11 cellular contexts compared by ENCODE assay signal in the genomic region with DNA sequence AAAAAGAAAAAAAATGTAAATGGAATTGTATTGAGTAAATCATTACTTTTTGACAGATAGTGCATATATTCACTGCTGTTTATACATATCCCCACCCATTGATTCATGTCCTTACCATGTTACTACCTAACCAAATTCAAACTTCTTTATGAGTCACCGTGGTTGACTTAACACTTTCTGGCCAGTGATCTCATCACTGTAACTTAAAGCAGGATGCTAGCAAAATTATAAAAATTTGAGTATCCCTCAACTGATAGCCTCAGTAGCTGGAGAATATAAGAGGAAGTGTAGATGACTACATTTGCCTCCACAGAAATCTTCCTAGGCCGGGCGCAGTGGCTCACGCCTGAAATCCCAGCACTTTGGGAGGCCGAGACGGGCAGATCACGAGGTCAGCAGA. TPM values are rescaled to one million over a fixed set of nuclear protein-coding genes. Genes with fewer than 3 reads are reported as not detected.
DNase-seq lines count a peak whose midpoint lies in the region; ATAC-seq, FAIRE-seq and TF ChIP-seq lines count a peak whose summit lies in the region.
"Had no signal": no experiment of that assay in that cellular context is flagged by ENCODE, and none has a peak within 500 bp of the region (broad histone marks: within the 10 kb centered on the region; RNA-seq: fewer than 3 reads in every experiment).

No MANE protein-coding gene starts in this region.

- CTCF ChIA-PET in AG04450 (lab: Charles Lee) (interaction anchor here (0.7 kb wide), 2 partner anchors 11 to 65 kb away, joined by 3 read pairs; no protein-coding TSS in a partner anchor), IMR-90 (lab: Yijun Ruan, JAX) (no interaction called here)

- no peak overlapping the region for H4K91ac ChIP-seq in IMR-90 (ENCODE audit: insufficient read depth, low read depth, low read length)

- no peak overlapping the region for H3K56ac ChIP-seq in IMR-90 (ENCODE audit: extremely low read depth, insufficient read depth, low read length)

- no peak overlapping the region for H3K9ac ChIP-seq in IMR-90 (ENCODE audit: low read depth, low read length)

- H2BK15ac ChIP-seq in IMR-90 (ENCODE audit: low read depth, low read length), result no peak overlapping the region

- no peak overlapping the region for H4K8ac ChIP-seq in IMR-90 (ENCODE audit: low read depth in 2 of 2, low read length in 2 of 2)

- TF ChIP-seq CTCF in AG04450 (IDR thresholded peaks at IDR 0.05; ENCODE audit: low read depth, low read length), result no peak
- TF ChIP-seq CTCF in GM20000 (IDR thresholded peaks at IDR 0.05; ENCODE audit: extremely low read depth, missing control alignments), result no peak
- TF ChIP-seq CTCF in IMR-90 (conservative IDR thresholded peaks at IDR 0.05; ENCODE audit: low read depth, low read length), result no peak
- TF ChIP-seq CTCF in bronchial epithelial cell (IDR thresholded peaks at IDR 0.05; ENCODE audit: insufficient read depth, low read length, severe bottlenecking), result no peak
- no peak for TF ChIP-seq CTCF in upper lobe of right lung (IDR thresholded peaks at IDR 0.05)
- TF ChIP-seq CTCF in tibial nerve (IDR thresholded peaks at IDR 0.05), result no peak

- POLR2A ChIA-PET in AG04450 (lab: Yijun Ruan, JAX), result interaction anchor here (1.0 kb wide), 1 partner anchor 14 kb away, joined by 4 read pairs; a partner anchor contains a TSS
- POLR2A ChIA-PET in IMR-90 (lab: Charles Lee; ENCODE audit: unreplicated experiment), result no interaction called here

- intact Hi-C loops in IMR-90 (cut with micrococcal nuclease) (no loop called here), upper lobe of right lung (cut with DNase I) (no loop called here)

- H3K9me1 ChIP-seq in IMR-90 (ENCODE audit: insufficient read depth, low read length), result peaks cover 7% of the 10 kb centered on the region

- H3K9me3 ChIP-seq in AG04450 (ENCODE audit: control insufficient read depth, insufficient read depth, low read length) (no peaks in the 10 kb centered on the region), IMR-90 (ENCODE audit: control insufficient read depth, insufficient read depth, low read length) (no peaks in the 10 kb centered on the region), upper lobe of right lung (no peaks in the 10 kb centered on the region), tibial nerve (no peaks in the 10 kb centered on the region)
- H3K9me3 ChIP-seq: Caco-2 had no signal

- H2BK5ac ChIP-seq in IMR-90 (ENCODE audit: low read depth, low read length, poor library complexity, severe bottlenecking), result no peak overlapping the region

- H3K18ac ChIP-seq in IMR-90 (ENCODE audit: low read depth, low read length), result no peak overlapping the region

- H3K27me3 ChIP-seq in AG04450 (ENCODE audit: control insufficient read depth, insufficient read depth, low read length) (no peaks in the 10 kb centered on the region), IMR-90 (ENCODE audit: control insufficient read depth, insufficient read depth, low read length) (no peaks in the 10 kb centered on the region), bronchial epithelial cell (ENCODE audit: control insufficient read depth, insufficient read depth, low read length) (no peaks in the 10 kb centered on the region), upper lobe of right lung (no peaks in the 10 kb centered on the region), tibial nerve (no peaks in the 10 kb centered on the region)

- peaks cover 2% of the 10 kb centered on the region; the same call in 1 of the 2 replicates for H3K4me1 ChIP-seq in IMR-90 (ENCODE audit: control insufficient read depth, insufficient read depth, low read length)
- H3K4me1 ChIP-seq in upper lobe of right lung, result no peaks in the 10 kb centered on the region
- peaks cover 0 to 4% (median 0%) of the 10 kb centered on the region in 4 donors for H3K4me1 ChIP-seq in tibial nerve
- H3K4me1 ChIP-seq: Caco-2 had no signal

- peaks cover 36 to 53% of the 10 kb centered on the region in 2 experiments for H3K79me1 ChIP-seq in IMR-90 (ENCODE audit: low read depth in 1 of 2, low read length in 2 of 2)

- no CpG with 5 or more reads among the region's 7 CpGs for WGBS in IMR-90 (ENCODE audit: extremely low coverage in 2 of 2, insufficient read length in 1 of 2), 2 experiments
- 94 to 96% methylated on average over 7 of the region's 7 CpGs for WGBS in tibial nerve, 2 donors

- H3K23ac ChIP-seq in IMR-90 (ENCODE audit: low read depth, low read length), result no peak overlapping the region

- dilution Hi-C loops in IMR-90 (cut with HindIII; ENCODE audit: low sequenced_read_pairs, unreplicated experiment), result no loop called here

- in situ Hi-C loops in IMR-90 (cut with MboI; ENCODE audit: low sequenced_read_pairs), result no loop called here

- H3K4ac ChIP-seq in IMR-90 (ENCODE audit: low read depth, low read length), result no peak overlapping the region

- TF ChIP-seq RAD21 in IMR-90 (IDR thresholded peaks at IDR 0.05; ENCODE audit: low read length), result no peak

- H4K5ac ChIP-seq in IMR-90 (ENCODE audit: low read depth, low read length), result no peak overlapping the region

- H3K27ac ChIP-seq in AG04450 (ENCODE audit: low read depth, low read length), result peak overlapping the region; percentile 34
- H3K27ac ChIP-seq in IMR-90 (ENCODE audit: insufficient read depth, low read length), result no peak overlapping the region
- no peak overlapping the region for H3K27ac ChIP-seq in upper lobe of right lung
- no peak overlapping the region for H3K27ac ChIP-seq in tibial nerve

- FAIRE-seq in bronchial epithelial cell (lab: Jason Lieb, UNC), result no peak
- FAIRE-seq: endometrium had no signal

- H3K14ac ChIP-seq in IMR-90 (replicated peaks; ENCODE audit: low read depth, low read length), result no peak overlapping the region

- H4K20me1 ChIP-seq in IMR-90 (ENCODE audit: insufficient read depth, low read length), result peaks cover 10% of the 10 kb centered on the region

- no peak overlapping the region for H3K4me2 ChIP-seq in IMR-90 (ENCODE audit: low read depth, low read length)

- no peak overlapping the region for H2BK20ac ChIP-seq in IMR-90 (ENCODE audit: low read depth, low read length)

- TF ChIP-seq POLR2A in IMR-90 (IDR thresholded peaks at IDR 0.05; ENCODE audit: low read depth, low read length) (no peak), tibial nerve (IDR thresholded peaks at IDR 0.05) (no peak)

- H3K4me3 ChIP-seq in AG04450 (ENCODE audit: low read depth, low read length) (no peak overlapping the region), IMR-90 (ENCODE audit: insufficient read depth, low read depth, low read length) (no peak overlapping the region), bronchial epithelial cell (ENCODE audit: low read depth, low read length) (no peak overlapping the region), upper lobe of right lung (no peak overlapping the region), tibial nerve (no peak overlapping the region)

- H2AK5ac ChIP-seq in IMR-90 (ENCODE audit: low read depth, low read length), result no peak overlapping the region

- H2AFZ ChIP-seq in IMR-90 (replicated peaks; ENCODE audit: low read length, poor library complexity), result no peak overlapping the region

- H2AK9ac ChIP-seq in IMR-90 (replicated peaks; ENCODE audit: low read depth, low read length, poor library complexity), result no peak overlapping the region

- ATAC-seq in IMR-90 (ENCODE audit: low read depth), result peak; percentile 93
- ATAC-seq in upper lobe of right lung, result no peak
- ATAC-seq: naive thymus-derived CD4-positive, alpha-beta T cell had no signal

- H3K36me3 ChIP-seq in IMR-90 (ENCODE audit: control insufficient read depth, insufficient read depth, low read length), result peaks cover 29% of the 10 kb centered on the region
- peaks cover 9% of the 10 kb centered on the region for H3K36me3 ChIP-seq in bronchial epithelial cell (ENCODE audit: control insufficient read depth, insufficient read depth, low read length)
- H3K36me3 ChIP-seq in upper lobe of right lung, result peaks cover 58% of the 10 kb centered on the region
- H3K36me3 ChIP-seq in tibial nerve, result peaks cover 0 to 58% (median 15%) of the 10 kb centered on the region in 3 donors

- no TSS peak for BruUV-seq in IMR-90 (replicated peaks; lab: Mats Ljungman, UMichigan)

- DNase-seq in AG04450 (ENCODE audit: low read depth, low spot score) (no peak), GM20000 (ENCODE audit: low spot score) (peak; percentile 23), IMR-90 (peak; percentile 90), bronchial epithelial cell (ENCODE audit: low read depth) (peak; percentile 95), NCI-H345 (lab: John Stamatoyannopoulos, UW) (no peak), upper lobe of right lung (no peak), NCI-H526 (lab: John Stamatoyannopoulos, UW) (no peak), tibial nerve (ENCODE audit: low spot score in 2 of 2) (no peak)
- DNase-seq: Caco-2; naive thymus-derived CD4-positive, alpha-beta T cell had no signal

- no peak for TF ChIP-seq EP300 in tibial nerve (IDR thresholded peaks at IDR 0.05)

- H2BK120ac ChIP-seq in IMR-90 (ENCODE audit: low read depth, low read length), result no peak overlapping the region

RNA-seq across cellular contexts. Expression of a gene that starts 13.4 kb away (rescaled TPM):
- polyA plus RNA-seq in AG04450 (2011; rRNA removed) (60.2 and 77.1 TPM in 2 replicates), IMR-90 (2012; rRNA removed) (33.1 and 35.2 TPM in 2 replicates)
- polyA minus RNA-seq in AG04450 (2011; rRNA and poly(A)+ RNA removed), result 76.3 and 87.6 TPM in 2 replicates
- total RNA-seq in IMR-90 (2012; rRNA removed) (70.5 and 71.0 TPM in 2 replicates), bronchial epithelial cell (37.6 and 53.7 TPM in 2 replicates), upper lobe of right lung (30.9 TPM), tibial nerve (10 to 100 TPM; 34.2 to 66.4 (median 39.7) TPM)
- polyA plus RNA-seq in IMR-90 (2012; cell fraction: cytosol; rRNA removed), result 18.7 and 26.1 TPM in 2 replicates
- 32.9 and 63.7 TPM in 2 replicates for polyA plus RNA-seq in IMR-90 (2012; cell fraction: nucleus; rRNA removed; ENCODE audit: low replicate concordance)

RNA-seq across cellular contexts. Expression of a gene that starts 13.9 kb away (rescaled TPM):
- polyA plus RNA-seq in AG04450 (2011; rRNA removed) (2.8 and 4.9 TPM in 2 replicates), IMR-90 (2012; rRNA removed) (1.2 and 1.6 TPM in 2 replicates)
- 5.7 and 9.9 TPM in 2 replicates for polyA minus RNA-seq in AG04450 (2011; rRNA and poly(A)+ RNA removed)
- total RNA-seq in IMR-90 (2012; rRNA removed) (6.5 and 7.5 TPM in 2 replicates), bronchial epithelial cell (9.2 and 10.4 TPM in 2 replicates), upper lobe of right lung (13.8 TPM), tibial nerve (10 to 100 TPM; 14.0 to 40.8 (median 19.9) TPM)
- 0.25 and 0.26 TPM in 2 replicates for polyA plus RNA-seq in IMR-90 (2012; cell fraction: cytosol; rRNA removed)
- polyA plus RNA-seq in IMR-90 (2012; cell fraction: nucleus; rRNA removed; ENCODE audit: low replicate concordance), result 0.30 and 3.2 TPM in 2 replicates

RNA-seq across cellular contexts. Expression of a gene that starts 25.6 kb away (rescaled TPM):
- polyA plus RNA-seq in AG04450 (2011; rRNA removed), result 4.7 and 4.9 TPM in 2 replicates
- polyA minus RNA-seq in AG04450 (2011; rRNA and poly(A)+ RNA removed), result 5.5 and 5.7 TPM in 2 replicates
- 1.4 and 2.0 TPM in 2 replicates for total RNA-seq in IMR-90 (2012; rRNA removed)
- 1.5 and 1.9 TPM in 2 replicates for polyA plus RNA-seq in IMR-90 (2012; rRNA removed)
- polyA plus RNA-seq in IMR-90 (2012; cell fraction: cytosol; rRNA removed), result 1.2 and 1.3 TPM in 2 replicates
- 7.4 and 15.7 TPM in 2 replicates for polyA plus RNA-seq in IMR-90 (2012; cell fraction: nucleus; rRNA removed; ENCODE audit: low replicate concordance)
- total RNA-seq in bronchial epithelial cell, result 0.53 and 1.2 TPM in 2 replicates
- 1.0 TPM for total RNA-seq in upper lobe of right lung
- 10 to 100 TPM in 3 of 4 donors, 1 to 10 TPM in 1; 9.2 to 20.1 (median 13.4) TPM for total RNA-seq in tibial nerve

Comparison
In these comparisons a context has a peak if more than half of its experiments do, and no peak if none do; other contexts are left out.
1. DNase-seq: peak in GM20000 (single experiment), IMR-90 (single experiment) and bronchial epithelial cell (single experiment); none in AG04450 (single experiment), NCI-H345 (single experiment), upper lobe of right lung (single experiment), NCI-H526 (0 of 2) and tibial nerve (0 of 2).